8 cellular contexts compared by ENCODE assay signal in the genomic region with DNA sequence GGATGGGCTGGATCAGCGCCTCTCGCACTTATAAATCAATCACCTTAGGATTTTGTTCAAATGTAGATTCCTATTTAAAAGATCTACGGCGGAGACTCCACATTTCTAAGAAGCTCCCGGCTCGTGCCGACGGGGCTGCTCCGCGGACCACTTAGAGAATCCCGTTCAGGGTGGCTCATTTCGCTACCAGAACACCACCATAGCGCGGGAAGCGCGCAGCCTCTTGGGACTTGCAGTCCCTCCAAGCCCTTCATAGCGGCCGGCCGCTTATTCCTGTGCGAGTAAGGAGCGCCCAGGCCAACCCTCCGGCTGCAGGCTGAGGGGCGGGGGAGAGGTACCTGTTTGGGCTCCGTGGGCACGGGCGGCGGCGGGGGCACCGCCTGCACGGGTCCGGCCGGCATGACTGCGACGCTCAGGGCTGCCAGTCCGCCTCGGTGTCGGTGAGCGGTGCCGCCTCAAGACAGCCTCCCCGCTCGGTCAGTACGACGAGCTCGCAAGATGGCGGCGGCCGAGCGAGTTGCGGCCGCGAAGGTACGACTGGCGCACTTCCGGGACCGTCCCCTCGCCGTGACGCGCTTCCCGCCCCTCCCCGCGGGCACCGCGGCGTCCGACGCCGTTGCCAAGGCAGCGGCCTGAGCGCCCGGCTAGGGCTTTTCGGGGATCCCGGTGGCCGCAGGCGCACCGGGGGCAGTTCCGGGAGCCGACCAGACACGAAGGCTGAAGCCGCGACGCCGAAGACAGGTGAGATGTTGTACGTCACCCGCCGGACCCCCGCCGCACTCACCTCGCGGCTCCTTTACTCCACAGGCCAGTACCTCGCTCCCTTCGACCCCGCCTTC. TPM values are rescaled to one million over a fixed set of nuclear protein-coding genes. Genes with fewer than 3 reads are reported as not detected.
DNase-seq lines count a peak whose midpoint lies in the region; ATAC-seq and TF ChIP-seq lines count a peak whose summit lies in the region.

TSS of gene CCDC157 (plus strand) at position 616 of the 839 bp plus-strand sequence. CDS start 8,994 bp downstream, outside the sequence.
TSS of gene SF3A1 (minus strand) at position 503 of the 839 bp plus-strand sequence. CDS start at position 401, 102 bp downstream.

- intact Hi-C loops in psoas muscle (cut with DNase I): loop anchor here in 1 of 2 donors (1.0 to 10.0 kb wide), 2 partner anchors 68 kb away; partner anchors contain the start of gene MTFP1

- peak within 1 kb of the TSS; percentile 95 for H3K27ac Mint-ChIP-seq in T-helper 17 cell

- H3K4me3 Mint-ChIP-seq in T-helper 17 cell: peak within 1 kb of the TSS; percentile 95

- peak within 1 kb of the TSS; percentile 98 for H3K27ac ChIP-seq in angular gyrus (ENCODE audit: low read depth, low read length)
- H3K27ac ChIP-seq in right atrium auricular region: peak within 1 kb of the TSS; percentile 97 to 98
- peak within 1 kb of the TSS; percentile 98 for H3K27ac ChIP-seq in psoas muscle
- H3K27ac ChIP-seq in urinary bladder (ENCODE audit: low read depth): peak within 1 kb of the TSS; percentile 99

- ATAC-seq in GM18499 (IDR thresholded peaks at IDR 0.05; ENCODE audit: insufficient read depth, unreplicated experiment) (peak; percentile 58), HG02870 (IDR thresholded peaks at IDR 0.05; ENCODE audit: unreplicated experiment) (peak; percentile 83), T-helper 17 cell (peak; percentile 89), psoas muscle (peak; percentile 98 to 99 (median 98))

- H3K27me3 ChIP-seq in right atrium auricular region (no peaks in the 10 kb centered on the region), psoas muscle (ENCODE audit: insufficient read depth in 3 of 3, low read length in 2 of 3) (no peaks in the 10 kb centered on the region)

- H3K36me3 ChIP-seq in right atrium auricular region: peaks cover 14% of the 10 kb centered on the region
- H3K36me3 ChIP-seq in psoas muscle (ENCODE audit: insufficient read depth in 1 of 2, low read depth in 1 of 2): peaks cover 3 to 22% of the 10 kb centered on the region in 2 donors
- peaks cover 8% of the 10 kb centered on the region for H3K36me3 ChIP-seq in urinary bladder (ENCODE audit: insufficient read depth)

- DNase-seq in NCI-H1694 (lab: John Stamatoyannopoulos, UW) (peak; percentile 54), T-helper 17 cell (peak; percentile 79 to 82 (median 80)), right atrium auricular region (ENCODE audit: low spot score) (peak; percentile 85), psoas muscle (peak; percentile 89 to 94)

- peaks cover 35% of the 10 kb centered on the region for H3K4me1 Mint-ChIP-seq in T-helper 17 cell

- 0 to 1% (median 0%) methylated on average over 66 to 93 of the region's 93 CpGs for WGBS in psoas muscle, 3 donors
- WGBS in urinary bladder: under 1% methylated on average over 93 of the region's 93 CpGs

- TF ChIP-seq CTCF in right atrium auricular region (IDR thresholded peaks at IDR 0.05): peak in 1 of 2 donors; percentile 21
- no peak for TF ChIP-seq CTCF in psoas muscle (IDR thresholded peaks at IDR 0.05)

- H3K4me1 ChIP-seq in right atrium auricular region: peaks cover 0 to 28% of the 10 kb centered on the region in 2 donors
- H3K4me1 ChIP-seq in psoas muscle: peaks cover 25% of the 10 kb centered on the region
- H3K4me1 ChIP-seq in urinary bladder (ENCODE audit: insufficient read depth): peaks cover 5% of the 10 kb centered on the region

- no peaks in the 10 kb centered on the region for H3K9me3 ChIP-seq in T-helper 17 cell (ENCODE audit: control insufficient read depth, low read length, poor library complexity, severe bottlenecking)
- no peaks in the 10 kb centered on the region for H3K9me3 ChIP-seq in right atrium auricular region
- H3K9me3 ChIP-seq in psoas muscle: no peaks in the 10 kb centered on the region

- peak within 1 kb of the TSS; percentile 90 for H3K4me3 ChIP-seq in right atrium auricular region
- peak within 1 kb of the TSS; percentile 83 for H3K4me3 ChIP-seq in psoas muscle
- peak within 1 kb of the TSS; percentile 83 for H3K4me3 ChIP-seq in urinary bladder (ENCODE audit: low read depth, low read length)

- peaks cover 6% of the 10 kb centered on the region for H3K36me3 Mint-ChIP-seq in T-helper 17 cell (ENCODE audit: low read depth)

- H3K27me3 Mint-ChIP-seq in T-helper 17 cell: no peaks in the 10 kb centered on the region

RNA-seq across cellular contexts. Expression of gene CCDC157, which starts in this region (rescaled TPM):
- total RNA-seq in T-helper 17 cell (1 to 10 TPM; 6.7 to 9.4 TPM), right atrium auricular region (under 1 TPM; 0.26 to 0.55 TPM), psoas muscle (under 1 TPM; 0.17 to 0.88 (median 0.54) TPM), urinary bladder (2.1 TPM)
- polyA plus RNA-seq in psoas muscle (1 to 10 TPM; 1.4 to 2.6 (median 1.5) TPM), urinary bladder (2.0 TPM)

RNA-seq across cellular contexts. Expression of gene SF3A1, which starts in this region (rescaled TPM):
- total RNA-seq in T-helper 17 cell (100 to 1,000 TPM; 317 to 372 TPM), right atrium auricular region (10 to 100 TPM; 52.3 to 81.1 TPM), psoas muscle (100 to 1,000 TPM; 107 to 146 (median 121) TPM), urinary bladder (27.5 TPM)
- polyA plus RNA-seq in psoas muscle (10 to 100 TPM; 21.6 to 35.5 (median 32.3) TPM), urinary bladder (53.6 TPM)

Comparison
In these comparisons a context has a peak if more than half of its experiments do, and no peak if none do; other contexts are left out.
1. Peak in every context shown above with its lines: DNase-seq, ATAC-seq, H3K4me3 ChIP-seq and H3K27ac ChIP-seq.